ENCODE assay signal across 12 cellular contexts in the genomic region with DNA sequence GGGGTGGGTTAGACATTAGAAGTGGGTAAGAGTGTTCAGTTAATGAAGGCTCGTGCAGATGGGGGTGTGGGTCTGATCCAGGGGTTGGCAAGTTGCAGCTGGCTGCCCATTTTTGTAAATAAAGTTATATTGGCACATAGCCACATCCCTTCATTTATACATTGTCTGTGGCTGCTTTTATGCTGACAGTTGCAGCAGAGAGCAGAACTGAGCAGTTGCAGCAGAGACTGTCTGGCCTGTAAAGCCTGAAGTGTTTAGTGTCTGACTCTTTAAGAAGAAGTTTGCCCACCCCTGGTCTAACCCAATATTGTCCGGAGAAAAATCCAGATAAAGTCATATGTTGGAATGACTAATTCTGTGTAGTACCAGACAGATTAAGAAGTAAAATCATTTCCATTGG.
"Had no signal": no experiment of that assay in that cellular context is flagged by ENCODE, and none has a peak within 500 bp of the region (broad histone marks: within the 10 kb centered on the region; RNA-seq: fewer than 3 reads in every experiment).

No MANE protein-coding gene starts in this region.

- DNase-seq: activated T-cell treated with anti-CD3 and anti-CD28 coated beads, Interleukin-2, amount 50 U/mL, for 48 hours; dermis blood vessel endothelial cell; ovary; right lobe of liver; stomach; SW 1271; upper lobe of right lung had no signal

- H3K4me3 Mint-ChIP-seq: natural killer cell treated with Interleukin-12 subunit alpha and Interleukin-12 subunit beta and Interleukin-15 and Interleukin-18, amount 100 ng/mL, for 72 hours had no signal

- H3K27ac ChIP-seq: epithelial cell of prostate, hepatocyte, ovary, right lobe of liver, stomach, thoracic aorta, upper lobe of right lung had no signal

- H3K27me3 Mint-ChIP-seq: natural killer cell treated with Interleukin-12 subunit alpha and Interleukin-12 subunit beta and Interleukin-15 and Interleukin-18, amount 100 ng/mL, for 72 hours had no signal

- H3K4me2 ChIP-seq: hepatocyte had no signal

- H3K36me3 ChIP-seq: ovary had no signal

- H2AFZ ChIP-seq: hepatocyte had no signal

- H3K9me3 Mint-ChIP-seq: natural killer cell treated with Interleukin-12 subunit alpha and Interleukin-12 subunit beta and Interleukin-15 and Interleukin-18, amount 100 ng/mL, for 72 hours had no signal

- ATAC-seq: left lobe of liver; natural killer cell treated with Interleukin-12 subunit alpha and Interleukin-12 subunit beta and Interleukin-15 and Interleukin-18, amount 100 ng/mL, for 72 hours; right lobe of liver; upper lobe of right lung had no signal

- H3K27me3 ChIP-seq: hepatocyte, ovary, right lobe of liver, stomach, upper lobe of right lung had no signal

- H3K27ac Mint-ChIP-seq: natural killer cell treated with Interleukin-12 subunit alpha and Interleukin-12 subunit beta and Interleukin-15 and Interleukin-18, amount 100 ng/mL, for 72 hours had no signal

- H3K9me3 ChIP-seq: ovary, right lobe of liver, stomach, thoracic aorta, upper lobe of right lung had no signal

- H3K4me1 ChIP-seq: right lobe of liver, upper lobe of right lung had no signal

- H3K4me3 ChIP-seq: hepatocyte, ovary, right lobe of liver, stomach, thoracic aorta, upper lobe of right lung had no signal
